Comparison of ENCODE assay signal across 22 cellular contexts in genomic region chr5:138878437-138879235, GRCh38. TPM values are rescaled to one million over a fixed set of nuclear protein-coding genes. Genes with fewer than 3 reads are reported as not detected.
"Had no signal": no experiment of that assay in that cellular context is flagged by ENCODE, and none has a peak within 500 bp of the region (broad histone marks: within the 10 kb centered on the region; RNA-seq: fewer than 3 reads in every experiment).

No MANE protein-coding gene starts in this region.

- H3K4me1 ChIP-seq: prostate gland had no signal

- H3K36me3 ChIP-seq: esophagus muscularis mucosa, gastrocnemius medialis, prostate gland, sigmoid colon, stomach, thoracic aorta, transverse colon had no signal

- ATAC-seq: gastrocnemius medialis; naive thymus-derived CD4-positive, alpha-beta T cell had no signal

- H3K4me3 Mint-ChIP-seq: naive thymus-derived CD4-positive, alpha-beta T cell; nephron progenitor cell had no signal

- H3K27me3 ChIP-seq: esophagus muscularis mucosa, gastrocnemius medialis, heart right ventricle, sigmoid colon, stomach, transverse colon had no signal

- H3K9me3 ChIP-seq: esophagus muscularis mucosa, gastrocnemius medialis, prostate gland, sigmoid colon, stomach, thoracic aorta, transverse colon had no signal

- H3K9ac ChIP-seq: parathyroid adenoma had no signal

- H3K4me1 Mint-ChIP-seq: naive thymus-derived CD4-positive, alpha-beta T cell had no signal

- H3K27ac Mint-ChIP-seq: naive thymus-derived CD4-positive, alpha-beta T cell; nephron progenitor cell had no signal

- DNase-seq: effector CD8-positive, alpha-beta T cell; gastrocnemius medialis; heart right ventricle; hypothalamus; kidney glomerular epithelial cell; mesendoderm; naive thymus-derived CD4-positive, alpha-beta T cell; nephron progenitor cell; sigmoid colon; stimulated activated CD4-positive, alpha-beta T cell treated with anti-CD3 and anti-CD28 coated beads, Interleukin-2, amount 100 ng/mL, for 24 hours; stimulated activated naive CD4-positive, alpha-beta T cell; stomach; substantia nigra; transverse colon had no signal

- H3K4me3 ChIP-seq: coronary artery, esophagus muscularis mucosa, gastrocnemius medialis, heart right ventricle, prostate gland, sigmoid colon, skin epidermis, stomach, thoracic aorta, transverse colon had no signal

- H3K27ac ChIP-seq: coronary artery, epithelial cell of prostate, esophagus muscularis mucosa, gastrocnemius medialis, parathyroid adenoma, prostate gland, sigmoid colon, skin epidermis, stomach, thoracic aorta, transverse colon had no signal

RNA-seq across cellular contexts. Expression of gene LRRTM2, which starts 3.5 kb away (rescaled TPM):
- total RNA-seq: chondrocyte, prostate gland had no signal
- polyA plus RNA-seq: naive thymus-derived CD4-positive, alpha-beta T cell had no signal
